8 cellular contexts compared by ENCODE assay signal in the genomic region with DNA sequence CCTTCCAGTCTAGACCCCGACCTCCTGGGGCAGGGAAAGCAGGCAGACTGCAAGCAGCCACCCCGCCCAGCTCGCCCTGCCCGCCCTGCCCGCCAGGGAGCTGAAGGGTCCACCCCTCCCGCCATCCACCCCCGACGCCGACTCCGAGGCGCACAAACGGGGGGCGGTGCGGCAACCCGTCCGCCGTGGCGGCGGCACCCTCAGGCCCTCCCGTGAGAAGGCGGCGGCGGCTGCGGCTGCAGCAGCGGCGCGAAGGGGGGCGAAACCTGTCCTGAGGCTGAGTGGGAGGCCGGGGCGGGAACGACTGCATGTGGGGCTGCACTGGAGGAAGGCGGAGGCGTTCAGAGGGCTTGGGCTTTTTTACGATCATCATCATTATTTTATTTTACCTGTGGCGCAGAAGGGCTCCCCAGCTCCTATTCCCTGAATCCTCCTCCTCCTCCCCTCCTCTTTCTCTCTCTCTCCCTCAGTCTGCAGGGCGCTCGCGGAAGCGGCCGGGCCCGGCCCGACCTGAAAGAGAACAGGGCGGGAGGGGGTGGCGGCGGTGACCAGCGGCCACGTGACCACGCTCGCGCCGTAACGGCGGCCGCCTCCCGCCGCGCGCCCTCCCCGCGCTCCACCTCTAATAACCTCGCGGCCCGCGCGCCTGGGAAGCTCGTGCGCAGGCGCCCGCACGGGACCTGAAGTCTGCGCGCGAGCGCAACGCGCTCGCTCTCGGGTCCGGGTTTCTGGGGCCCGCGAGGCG. TPM values are rescaled to one million over a fixed set of nuclear protein-coding genes. Genes with fewer than 3 reads are reported as not detected.
DNase-seq lines count a peak whose midpoint lies in the region; ATAC-seq and TF ChIP-seq lines count a peak whose summit lies in the region.

A gene with protein sequence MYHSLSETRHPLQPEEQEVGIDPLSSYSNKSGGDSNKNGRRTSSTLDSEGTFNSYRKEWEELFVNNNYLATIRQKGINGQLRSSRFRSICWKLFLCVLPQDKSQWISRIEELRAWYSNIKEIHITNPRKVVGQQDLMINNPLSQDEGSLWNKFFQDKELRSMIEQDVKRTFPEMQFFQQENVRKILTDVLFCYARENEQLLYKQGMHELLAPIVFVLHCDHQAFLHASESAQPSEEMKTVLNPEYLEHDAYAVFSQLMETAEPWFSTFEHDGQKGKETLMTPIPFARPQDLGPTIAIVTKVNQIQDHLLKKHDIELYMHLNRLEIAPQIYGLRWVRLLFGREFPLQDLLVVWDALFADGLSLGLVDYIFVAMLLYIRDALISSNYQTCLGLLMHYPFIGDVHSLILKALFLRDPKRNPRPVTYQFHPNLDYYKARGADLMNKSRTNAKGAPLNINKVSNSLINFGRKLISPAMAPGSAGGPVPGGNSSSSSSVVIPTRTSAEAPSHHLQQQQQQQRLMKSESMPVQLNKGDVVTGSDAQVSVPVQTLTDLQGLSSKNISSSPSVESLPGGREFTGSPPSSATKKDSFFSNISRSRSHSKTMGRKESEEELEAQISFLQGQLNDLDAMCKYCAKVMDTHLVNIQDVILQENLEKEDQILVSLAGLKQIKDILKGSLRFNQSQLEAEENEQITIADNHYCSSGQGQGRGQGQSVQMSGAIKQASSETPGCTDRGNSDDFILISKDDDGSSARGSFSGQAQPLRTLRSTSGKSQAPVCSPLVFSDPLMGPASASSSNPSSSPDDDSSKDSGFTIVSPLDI (minus strand): TSS at position 540 of the 745 bp plus-strand sequence. CDS start 234,061 bp downstream, outside the sequence.

- DNase-seq in GM10248 (ENCODE audit: extremely low spot score) (peak; percentile 97), NCI-H1048 (lab: John Stamatoyannopoulos, UW) (peak; percentile 92), cardiac muscle cell (ENCODE audit: low read depth in 1 of 2, low spot score in 1 of 2) (peak; percentile 98 to 99), pons (ENCODE audit: low spot score) (peak; percentile 96), upper lobe of left lung (peak; percentile 98 to 99)
- peak; percentile 93 for DNase-seq in activated naive CD8-positive, alpha-beta T cell treated with anti-CD3 and anti-CD28 coated beads, Interleukin-2, amount 10 ng/mL, durations not matched to agents 7 days and 5 days

- H3K36me3 Mint-ChIP-seq in activated naive CD8-positive, alpha-beta T cell treated with anti-CD3 and anti-CD28 coated beads, Interleukin-2, amount 10 ng/mL, durations not matched to agents 7 days and 5 days: peaks cover 10% of the 10 kb centered on the region

- peaks cover 35% of the 10 kb centered on the region for H3F3A ChIP-seq in SU-DHL-6 (ENCODE audit: insufficient read depth)

- CTCF ChIA-PET in GM10248 (lab: Yijun Ruan, JAX): interaction anchor here (1.1 to 1.4 kb wide), 3 partner anchors 11 to 97 kb away, joined by 3 read pairs; no protein-coding TSS in a partner anchor

- H3K27me3 ChIP-seq in SU-DHL-6 (ENCODE audit: low read length) (no peaks in the 10 kb centered on the region), cardiac muscle cell (no peaks in the 10 kb centered on the region), upper lobe of left lung (no peaks in the 10 kb centered on the region)

- H3K79me2 ChIP-seq in SU-DHL-6 (ENCODE audit: insufficient read depth, low read length): peaks cover 50% of the 10 kb centered on the region

- H3K4me1 ChIP-seq in cardiac muscle cell (ENCODE audit: low read depth) (peaks cover 23% of the 10 kb centered on the region), upper lobe of left lung (peaks cover 12 to 37% (median 22%) of the 10 kb centered on the region in 4 donors)

- H3K27me3 Mint-ChIP-seq in activated naive CD8-positive, alpha-beta T cell treated with anti-CD3 and anti-CD28 coated beads, Interleukin-2, amount 10 ng/mL, durations not matched to agents 7 days and 5 days: no peaks in the 10 kb centered on the region

- TF ChIP-seq CTCF in GM10248 (IDR thresholded peaks at IDR 0.05; ENCODE audit: control extremely low read depth, extremely low read depth, low read depth, missing control alignments) (no peak), SU-DHL-6 (IDR thresholded peaks at IDR 0.05; ENCODE audit: insufficient read depth, low read length, poor library complexity, severe bottlenecking) (no peak), cardiac muscle cell (IDR thresholded peaks at IDR 0.05; ENCODE audit: low read depth, low read length) (no peak), upper lobe of left lung (IDR thresholded peaks at IDR 0.05) (peak in 3 of 6 experiments; percentile 6 to 36 (median 22))

- H2AFZ ChIP-seq in SU-DHL-6 (ENCODE audit: low read depth, low read length, severe bottlenecking): peak within 1 kb of the TSS; percentile 38

- H3K4me3 Mint-ChIP-seq in activated naive CD8-positive, alpha-beta T cell treated with anti-CD3 and anti-CD28 coated beads, Interleukin-2, amount 10 ng/mL, durations not matched to agents 7 days and 5 days: peak within 1 kb of the TSS; percentile 94

- peak within 1 kb of the TSS; percentile 83 for H3K4me3 ChIP-seq in SU-DHL-6 (ENCODE audit: insufficient read depth, low read length, poor library complexity, severe bottlenecking)
- peak within 1 kb of the TSS; percentile 86 for H3K4me3 ChIP-seq in cardiac muscle cell
- H3K4me3 ChIP-seq in upper lobe of left lung: peak within 1 kb of the TSS; percentile 69 to 94 (median 88)

- H3K27ac ChIP-seq in SU-DHL-6 (ENCODE audit: low read depth, low read length): peak within 1 kb of the TSS; percentile 95
- H3K27ac ChIP-seq in cardiac muscle cell: peak within 1 kb of the TSS; percentile 99
- peak within 1 kb of the TSS; percentile 95 to 98 (median 98) for H3K27ac ChIP-seq in upper lobe of left lung

- H3K4me1 Mint-ChIP-seq in activated naive CD8-positive, alpha-beta T cell treated with anti-CD3 and anti-CD28 coated beads, Interleukin-2, amount 10 ng/mL, durations not matched to agents 7 days and 5 days: peaks cover 45% of the 10 kb centered on the region

- no peak for TF ChIP-seq EP300 in upper lobe of left lung (IDR thresholded peaks at IDR 0.05)

- ATAC-seq in HG02571 (IDR thresholded peaks at IDR 0.05; ENCODE audit: unreplicated experiment): peak; percentile 63
- ATAC-seq in activated naive CD8-positive, alpha-beta T cell treated with anti-CD3 and anti-CD28 coated beads, Interleukin-2, amount 10 ng/mL, durations not matched to agents 7 days and 5 days (ENCODE audit: low read depth): peak; percentile 96
- ATAC-seq in upper lobe of left lung (ENCODE audit: low FRiP score in 2 of 2): peak; percentile 97 to 98

- H3K36me3 ChIP-seq in SU-DHL-6 (ENCODE audit: low read length) (no peaks in the 10 kb centered on the region), cardiac muscle cell (no peaks in the 10 kb centered on the region), upper lobe of left lung (no peaks in the 10 kb centered on the region)

- peak within 1 kb of the TSS; percentile 95 for H3K4me2 ChIP-seq in SU-DHL-6 (ENCODE audit: low read depth, low read length, poor library complexity, severe bottlenecking)

- no peaks in the 10 kb centered on the region for H3K9me3 Mint-ChIP-seq in activated naive CD8-positive, alpha-beta T cell treated with anti-CD3 and anti-CD28 coated beads, Interleukin-2, amount 10 ng/mL, durations not matched to agents 7 days and 5 days

- H4K20me1 ChIP-seq in SU-DHL-6 (ENCODE audit: low read depth, low read length): no peaks in the 10 kb centered on the region

- no peaks in the 10 kb centered on the region for H3K9me3 ChIP-seq in SU-DHL-6 (ENCODE audit: insufficient read depth, low read length)
- H3K9me3 ChIP-seq in cardiac muscle cell (ENCODE audit: low read depth): no peaks in the 10 kb centered on the region
- no peaks in the 10 kb centered on the region for H3K9me3 ChIP-seq in upper lobe of left lung

- H3K9me2 ChIP-seq in SU-DHL-6 (replicated peaks; ENCODE audit: insufficient read depth, low read length): no peaks in the 10 kb centered on the region

- peak within 1 kb of the TSS; percentile 78 for H3K9ac ChIP-seq in SU-DHL-6 (ENCODE audit: low read length)

- POLR2A ChIA-PET in GM10248 (lab: Yijun Ruan, JAX): interaction anchor here (0.7 kb wide), 1 partner anchor 12 kb away, joined by 3 read pairs; no protein-coding TSS in a partner anchor
- POLR2A ChIA-PET in activated naive CD8-positive, alpha-beta T cell treated with anti-CD3 and anti-CD28 coated beads, Interleukin-2, amount 10 ng/mL, durations not matched to agents 7 days and 5 days (lab: Charles Lee): interaction anchor here (0.8 to 2.1 kb wide), 8 partner anchors 8 to 90 kb away, joined by 3 to 41 read pairs (median 4); no protein-coding TSS in a partner anchor

- H3K27ac Mint-ChIP-seq in activated naive CD8-positive, alpha-beta T cell treated with anti-CD3 and anti-CD28 coated beads, Interleukin-2, amount 10 ng/mL, durations not matched to agents 7 days and 5 days: peak within 1 kb of the TSS; percentile 96

- whole genome bisulfite sequencing in upper lobe of left lung, 2 donors: 0% methylated on average over 11 to 44 of the region's 82 CpGs

- TF ChIP-seq POLR2A in upper lobe of left lung (IDR thresholded peaks at IDR 0.05): peak in 2 of 4 donors; percentile 82 to 95

RNA-seq across cellular contexts. Expression of the gene that starts here (rescaled TPM):
- total RNA-seq in activated naive CD8-positive, alpha-beta T cell treated with anti-CD3 and anti-CD28 coated beads, Interleukin-2, amount 10 ng/mL, durations not matched to agents 7 days and 5 days: 10 to 100 TPM; 57.3 to 60.9 TPM
- total RNA-seq in cardiac muscle cell (62.8 and 66.6 TPM in 2 replicates), upper lobe of left lung (100 to 1,000 TPM in 1 of 6 donors, 10 to 100 TPM in 5; 53.0 to 135 (median 63.3) TPM)
- polyA plus RNA-seq in cardiac muscle cell: 34.5 and 46.2 TPM in 2 replicates

Comparison
In these comparisons a context has a peak if more than half of its experiments do, and no peak if none do; other contexts are left out.
1. Peak in every context shown above with its lines: DNase-seq, ATAC-seq, H3K4me3 ChIP-seq and H3K27ac ChIP-seq.